Comparison of ENCODE assay signal across 17 cellular contexts in the genomic region with DNA sequence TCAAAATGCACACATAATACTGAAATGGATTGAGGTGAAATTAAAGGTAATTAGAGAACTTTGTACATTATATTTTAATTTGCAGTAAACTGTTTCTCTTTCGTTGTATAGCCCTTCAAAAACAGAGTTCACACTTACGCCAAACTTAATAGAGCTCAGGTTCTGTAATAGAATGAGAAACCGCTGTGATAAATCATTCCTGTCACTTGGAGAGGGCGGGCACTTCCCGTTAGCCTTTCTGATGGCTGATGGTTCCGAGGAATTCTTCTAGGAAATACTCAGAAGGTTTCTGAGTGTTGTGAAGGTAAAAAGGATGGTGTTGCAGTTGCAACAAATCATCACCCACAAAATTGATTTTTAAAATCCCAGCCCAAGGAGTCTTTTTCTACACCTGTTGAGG.
"Had no signal": no experiment of that assay in that cellular context is flagged by ENCODE, and none has a peak within 500 bp of the region (broad histone marks: within the 10 kb centered on the region; RNA-seq: fewer than 3 reads in every experiment).

No MANE protein-coding gene starts in this region.

- H3K9me3 ChIP-seq: esophagus muscularis mucosa, lower lobe of right lung, prostate gland, right atrium auricular region, tibial nerve had no signal

- H3K4me2 ChIP-seq: hepatocyte had no signal

- FAIRE-seq: endothelial cell of umbilical vein, urothelium cell line had no signal

- H3K79me2 ChIP-seq: hepatocyte had no signal

- ATAC-seq: activated CD4-positive, alpha-beta T cell treated with anti-CD3 and anti-CD28 coated beads for 36 hours; lower lobe of right lung had no signal

- H3K27ac ChIP-seq: cardiac muscle cell, esophagus muscularis mucosa, hepatocyte, lower lobe of right lung, prostate gland, right atrium auricular region, tibial nerve had no signal

- DNase-seq: activated CD4-positive, alpha-beta T cell treated with anti-CD3 and anti-CD28 coated beads for 36 hours; activated CD4-positive, alpha-beta T cell treated with anti-CD3 and anti-CD28 coated beads, Interleukin-2, amount 50 U/mL, for 48 hours; effector memory CD4-positive, alpha-beta T cell; lower lobe of right lung; stimulated activated CD4-positive, alpha-beta T cell treated with anti-CD3 and anti-CD28 coated beads, Interleukin-12 subunit alpha, Interleukin-12 subunit beta, amount 100 ng/mL, for 4 hours; stimulated activated CD4-positive, alpha-beta T cell treated with anti-CD3 and anti-CD28 coated beads, Interleukin-1b, Interleukin-23, amount 100 ng/mL, for 48 hours; stimulated activated CD8-positive, alpha-beta memory T cell treated with anti-CD3 and anti-CD28 coated beads, Interleukin-4, amount 100 ng/mL, for 48 hours; stimulated activated naive CD4-positive, alpha-beta T cell treated with Interleukin-2 at 50 U/mL for 16 hours; substantia nigra had no signal

- H3K4me3 ChIP-seq: cardiac muscle cell, esophagus muscularis mucosa, hepatocyte, lower lobe of right lung, prostate gland, right atrium auricular region, tibial nerve had no signal

- H3K27me3 ChIP-seq: cardiac muscle cell, hepatocyte, right atrium auricular region, tibial nerve had no signal

- H2AFZ ChIP-seq: hepatocyte had no signal

- H3K4me1 ChIP-seq: esophagus muscularis mucosa, prostate gland, right atrium auricular region had no signal

- H3K36me3 ChIP-seq: cardiac muscle cell, esophagus muscularis mucosa, lower lobe of right lung, prostate gland, right atrium auricular region, tibial nerve had no signal
